25 cellular contexts compared by ENCODE assay signal in the genomic region with DNA sequence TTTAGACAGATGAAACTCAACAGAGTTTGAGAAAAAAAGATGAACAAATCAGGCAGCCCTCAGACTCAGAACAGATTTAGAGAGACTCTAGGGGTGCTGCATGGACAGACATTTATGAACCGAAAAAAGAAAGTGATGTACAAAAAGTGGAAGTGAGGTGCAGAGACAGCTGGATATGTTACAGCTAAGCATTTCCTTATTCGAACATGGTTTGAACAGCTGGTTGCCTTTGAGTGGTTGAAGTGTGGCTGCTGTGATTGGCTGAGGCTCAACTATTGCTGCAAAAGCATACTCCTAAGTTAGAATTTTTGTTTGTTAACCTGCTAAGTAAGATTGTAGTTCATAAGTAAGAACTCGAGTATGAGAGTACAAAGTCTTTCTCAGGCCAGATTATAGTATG.
A peak's percentile ranks its signal among the peaks of the same experiment; 100 is the strongest.
DNase-seq lines count a peak whose midpoint lies in the region; ATAC-seq, FAIRE-seq and TF ChIP-seq lines count a peak whose summit lies in the region.
"Had no signal": no experiment of that assay in that cellular context is flagged by ENCODE, and none has a peak within 500 bp of the region (broad histone marks: within the 10 kb centered on the region; RNA-seq: fewer than 3 reads in every experiment).

No MANE protein-coding gene starts in this region.

- H4K20me1 ChIP-seq in H1 (replicated peaks in 1 of 2; ENCODE audit: control insufficient read depth in 1 of 2, insufficient read depth in 2 of 2, low read length in 2 of 2) = no peaks in the 10 kb centered on the region

- TF ChIP-seq CTCF in GM12865 (IDR thresholded peaks at IDR 0.05; ENCODE audit: insufficient read depth, low read depth, low read length, missing control alignments) (no peak), H1 (IDR thresholded peaks at IDR 0.05; ENCODE audit: control extremely low read depth in 1 of 3, insufficient read depth in 1 of 3, low read depth in 1 of 3, low read length in 3 of 3) (no peak), prostate gland (IDR thresholded peaks at IDR 0.05) (no peak), suprapubic skin (IDR thresholded peaks at IDR 0.05) (no peak)

- H2BK20ac ChIP-seq in H1 (ENCODE audit: low read length) = no peak overlapping the region

- no peaks in the 10 kb centered on the region for H3K36me3 ChIP-seq in H1 (ENCODE audit: control insufficient read depth in 2 of 4, insufficient read depth in 4 of 4, low read length in 3 of 4)
- no peaks in the 10 kb centered on the region for H3K36me3 ChIP-seq in prostate gland
- no peaks in the 10 kb centered on the region for H3K36me3 ChIP-seq in suprapubic skin
- H3K36me3 ChIP-seq: adrenal gland, MG63 had no signal

- no peak overlapping the region for H3K4me2 ChIP-seq in H1 (ENCODE audit: insufficient read depth in 1 of 2, low read depth in 2 of 2, low read length in 2 of 2)
- H3K4me2 ChIP-seq: A549 had no signal

- peak; percentile 0 for DNase-seq in GM12865 (ENCODE audit: low read depth)
- DNase-seq in MV-4-11 (lab: John Stamatoyannopoulos, UW) = peak; percentile 48
- DNase-seq in H1 (ENCODE audit: low read depth in 1 of 2, low spot score in 2 of 2) = no peak
- DNase-seq in prostate gland (ENCODE audit: low spot score) = no peak
- DNase-seq in suprapubic skin (ENCODE audit: low spot score in 2 of 2) = no peak
- no peak for DNase-seq in NCI-H82 (lab: John Stamatoyannopoulos, UW)
- DNase-seq in AG20443 (ENCODE audit: low spot score) = no peak
- DNase-seq: activated CD4-positive, alpha-beta T cell treated with anti-CD3 and anti-CD28 coated beads for 48 hours; activated naive CD4-positive, alpha-beta T cell treated with Interleukin-2 at 50 U/mL for 16 hours; activated T-cell treated with anti-CD3 and anti-CD28 coated beads, Interleukin-2, amount 50 U/mL, for 4 hours; adrenal gland; CD8-positive, alpha-beta memory T cell; effector CD8-positive, alpha-beta T cell; erythroblast; GOT3; left colon; mesenchymal stem cell; MG63; NCI-H1436 treated with DMSO at 0.1 percent for 48 hours; nucleus accumbens; stimulated activated CD4-positive, alpha-beta T cell treated with anti-CD3 and anti-CD28 coated beads, Interleukin-1b, Interleukin-23, amount 100 ng/mL, for 48 hours; T-helper 2 cell had no signal

- H3K9ac ChIP-seq in H1 (replicated peaks in 1 of 4; ENCODE audit: extremely low read depth in 1 of 4, low read depth in 3 of 4, low read length in 3 of 4) = no peak overlapping the region

- intact Hi-C loops in prostate gland (cut with DNase I) = no loop called here

- no peak overlapping the region for H2BK15ac ChIP-seq in H1 (ENCODE audit: low read length)

- no peak overlapping the region for H2AK5ac ChIP-seq in H1 (ENCODE audit: low read depth, low read length)

- POLR2A ChIA-PET in H1 (lab: Charles Lee; ENCODE audit: partially characterized antibody) = no interaction called here

- no peak overlapping the region for H3K4ac ChIP-seq in H1 (replicated peaks; ENCODE audit: insufficient read length, low read depth, low read length)

- H3K79me1 ChIP-seq in H1 (ENCODE audit: low read depth, low read length) = no peaks in the 10 kb centered on the region

- peak; percentile 56 for ATAC-seq in HG02642 (IDR thresholded peaks at IDR 0.05; ENCODE audit: poor library complexity, unreplicated experiment)
- ATAC-seq: A549; activated T-cell treated with anti-CD3 and anti-CD28 coated beads, Interleukin-2, amount 50 U/mL, for 4 hours; left colon had no signal

- H3K18ac ChIP-seq in H1 (ENCODE audit: extremely low read depth, low read length) = no peak overlapping the region

- H2BK120ac ChIP-seq in H1 (replicated peaks; ENCODE audit: low read depth, low read length) = no peak overlapping the region

- peak overlapping the region; percentile 58; the same call in 1 of the 2 replicates for H2AFZ ChIP-seq in H1 (ENCODE audit: low read length)

- CTCF ChIA-PET in H1 (lab: Charles Lee; ENCODE audit: partially characterized antibody) = interaction anchor here (0.9 kb wide), 1 partner anchor 17 kb away, joined by 3 read pairs; no protein-coding TSS in a partner anchor

- no peak for TF ChIP-seq POLR2A in H1 (IDR thresholded peaks at IDR 0.05; ENCODE audit: control extremely low read depth in 1 of 2, low read depth in 2 of 2, low read length in 2 of 2)
- no peak for TF ChIP-seq POLR2A in prostate gland (IDR thresholded peaks at IDR 0.05)
- TF ChIP-seq POLR2A in suprapubic skin (IDR thresholded peaks at IDR 0.05) = no peak

- TF ChIP-seq RAD21 in H1 (IDR thresholded peaks at IDR 0.05 in 1 of 2, conservative IDR thresholded peaks at IDR 0.05 in 1 of 2; ENCODE audit: low read depth in 2 of 2, low read length in 2 of 2) = no peak

- no peaks in the 10 kb centered on the region for H3K23me2 ChIP-seq in H1 (ENCODE audit: low read depth, low read length)

- H3K4me3 ChIP-seq in GM12865 (ENCODE audit: low read depth, low read length) = no peak overlapping the region
- no peak overlapping the region for H3K4me3 ChIP-seq in H1 (ENCODE audit: extremely low read depth in 1 of 4, insufficient read depth in 2 of 4, low read depth in 3 of 4, low read length in 4 of 4)
- H3K4me3 ChIP-seq in prostate gland = no peak overlapping the region
- H3K4me3 ChIP-seq in suprapubic skin = no peak overlapping the region
- H3K4me3 ChIP-seq: A549, adrenal gland, MG63 had no signal

- no peak overlapping the region for H4K5ac ChIP-seq in H1 (ENCODE audit: insufficient read length, low read depth, low read length)

- H3K56ac ChIP-seq in H1 (replicated peaks; ENCODE audit: insufficient read length, low read depth, low read length) = no peak overlapping the region

- no peaks in the 10 kb centered on the region for H3K27me3 ChIP-seq in H1 (replicated peaks in 1 of 4; ENCODE audit: control insufficient read depth in 3 of 4, extremely low read depth in 1 of 4, insufficient read depth in 3 of 4, low read length in 3 of 4)
- no peaks in the 10 kb centered on the region for H3K27me3 ChIP-seq in prostate gland (replicated peaks; ENCODE audit: insufficient read depth)
- H3K27me3 ChIP-seq in suprapubic skin = no peaks in the 10 kb centered on the region
- H3K27me3 ChIP-seq: adrenal gland, MG63 had no signal

- no peak overlapping the region for H4K91ac ChIP-seq in H1 (replicated peaks; ENCODE audit: insufficient read length, low read length)

- 87% methylated on average over 3 of the region's 3 CpGs; no CpG with 5 or more reads in 1 of the 2 experiments for WGBS in H1 (ENCODE audit: extremely low coverage in 1 of 2, insufficient coverage in 1 of 2, insufficient read length in 1 of 2, insufficient replicate concordance in 2 of 2, low coverage in 1 of 2, low lambda C conversion rate in 2 of 2, missing lambda C conversion rate in 1 of 2), 2 experiments
- WGBS in prostate gland = 47% methylated on average over 3 of the region's 3 CpGs
- WGBS in suprapubic skin = 56% methylated on average over 3 of the region's 3 CpGs

- TF ChIP-seq EP300 in H1 (IDR thresholded peaks at IDR 0.05; ENCODE audit: borderline replicate concordance in 1 of 2, low read depth in 2 of 2, low read length in 2 of 2) (no peak), suprapubic skin (IDR thresholded peaks at IDR 0.05) (no peak)

- no peak overlapping the region for H2BK5ac ChIP-seq in H1 (ENCODE audit: low read depth, low read length)

- FAIRE-seq in H1 (lab: Jason Lieb, UNC) = no peak
- FAIRE-seq: A549 had no signal

- no peak overlapping the region for H3K23ac ChIP-seq in H1 (ENCODE audit: insufficient read length)

- peaks cover 0 to 6% (median 2%) of the 10 kb centered on the region in 4 experiments; a peak in 3 of 7 replicates for H3K4me1 ChIP-seq in H1 (replicated peaks in 1 of 4; ENCODE audit: control insufficient read depth in 3 of 4, insufficient read depth in 4 of 4, low read length in 3 of 4)
- H3K4me1 ChIP-seq in prostate gland (replicated peaks) = no peaks in the 10 kb centered on the region
- H3K4me1 ChIP-seq in suprapubic skin = no peaks in the 10 kb centered on the region
- H3K4me1 ChIP-seq: A549, adrenal gland had no signal

- H3K27ac ChIP-seq in H1 (ENCODE audit: low read depth, low read length) (no peak overlapping the region), prostate gland (no peak overlapping the region), suprapubic skin (no peak overlapping the region)
- H3K27ac ChIP-seq: A549, adrenal gland, RWPE1 had no signal

- H3K79me2 ChIP-seq in H1 (ENCODE audit: control insufficient read depth in 1 of 2, insufficient read depth in 2 of 2, low read length in 2 of 2) = no peaks in the 10 kb centered on the region

- H3K9me3 ChIP-seq in H1 (ENCODE audit: insufficient read depth in 2 of 2, low read depth in 1 of 2, low read length in 1 of 2) (no peaks in the 10 kb centered on the region), prostate gland (no peaks in the 10 kb centered on the region), suprapubic skin (no peaks in the 10 kb centered on the region)
- H3K9me3 ChIP-seq: A549, adrenal gland, MG63 had no signal

- no peak overlapping the region for H2BK12ac ChIP-seq in H1 (ENCODE audit: low read depth, low read length)

- H4K8ac ChIP-seq in H1 (ENCODE audit: extremely low read depth, insufficient read depth, low read length) = no peak overlapping the region

- H3K14ac ChIP-seq in H1 (ENCODE audit: insufficient read length) = no peak overlapping the region

TF ChIP-seq in H1, 55 proteins besides CTCF, POLR2A, EP300 and RAD21 (continues in another document):
- no peak for TF ChIP-seq JUN (IDR thresholded peaks at IDR 0.05; ENCODE audit: low read depth, low read length)
- no peak for TF ChIP-seq JUND (IDR thresholded peaks at IDR 0.05; ENCODE audit: low read length)
- no peak for TF ChIP-seq EGR1 (IDR thresholded peaks at IDR 0.05; ENCODE audit: borderline replicate concordance, low read depth, low read length)
- no peak for TF ChIP-seq KDM5A (IDR thresholded peaks at IDR 0.05; ENCODE audit: low read length)
- no peak for TF ChIP-seq CEBPB (IDR thresholded peaks at IDR 0.05; ENCODE audit: low read depth, low read length)

Comparison
In these comparisons a context has a peak if more than half of its experiments do, and no peak if none do; other contexts are left out.
1. DNase-seq: peak in GM12865 (single experiment) and MV-4-11 (single experiment); none in H1 (0 of 2), prostate gland (single experiment), suprapubic skin (0 of 2), NCI-H82 (single experiment) and AG20443 (single experiment).